Comparison of ENCODE assay signal across 2 cellular contexts in the genomic region with DNA sequence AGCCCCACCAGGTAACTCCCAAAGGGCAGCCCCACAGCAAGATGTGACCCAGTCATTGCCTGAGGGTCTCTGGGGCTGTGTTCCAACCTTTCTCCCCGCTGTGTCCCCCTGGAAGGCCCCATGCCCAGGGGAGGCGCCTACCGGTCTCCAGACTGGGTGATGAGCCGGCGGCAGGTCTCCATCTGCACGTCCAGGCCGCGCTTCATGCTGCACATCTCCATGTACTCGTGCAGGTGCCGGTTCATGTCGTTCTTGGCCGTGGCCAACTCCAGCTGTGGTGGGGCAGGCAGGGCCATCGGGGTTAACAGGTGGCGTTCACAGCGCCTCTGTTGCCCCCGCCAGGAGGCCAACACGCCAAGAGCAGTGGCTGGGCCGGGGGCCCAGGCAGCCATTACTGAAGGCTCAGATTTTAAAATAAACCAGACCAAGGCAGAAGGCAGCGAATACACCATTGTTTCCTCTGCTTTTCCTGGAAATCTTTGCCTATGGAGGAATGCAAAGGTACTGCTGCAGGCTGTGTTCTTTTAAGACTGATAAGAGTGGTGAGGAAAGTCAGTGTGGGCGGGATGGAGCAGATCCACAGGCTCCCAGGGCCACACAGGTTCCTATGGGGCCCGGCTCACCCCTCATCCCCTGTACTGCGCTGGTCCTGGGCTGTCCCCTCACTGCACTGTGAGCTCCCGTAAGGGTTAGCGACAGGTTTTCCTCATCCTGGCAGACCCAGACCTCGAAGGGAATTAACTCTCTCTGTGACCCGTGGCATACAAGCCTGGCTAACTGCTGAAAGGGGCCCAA.
TF ChIP-seq lines count a peak whose summit lies in the region.

No MANE protein-coding gene starts in this region.

TF ChIP-seq in WTC11, 78 proteins besides CTCF, POLR2A, EP300 and RAD21 (continued from another document):
- TF ChIP-seq, protein P1, sequence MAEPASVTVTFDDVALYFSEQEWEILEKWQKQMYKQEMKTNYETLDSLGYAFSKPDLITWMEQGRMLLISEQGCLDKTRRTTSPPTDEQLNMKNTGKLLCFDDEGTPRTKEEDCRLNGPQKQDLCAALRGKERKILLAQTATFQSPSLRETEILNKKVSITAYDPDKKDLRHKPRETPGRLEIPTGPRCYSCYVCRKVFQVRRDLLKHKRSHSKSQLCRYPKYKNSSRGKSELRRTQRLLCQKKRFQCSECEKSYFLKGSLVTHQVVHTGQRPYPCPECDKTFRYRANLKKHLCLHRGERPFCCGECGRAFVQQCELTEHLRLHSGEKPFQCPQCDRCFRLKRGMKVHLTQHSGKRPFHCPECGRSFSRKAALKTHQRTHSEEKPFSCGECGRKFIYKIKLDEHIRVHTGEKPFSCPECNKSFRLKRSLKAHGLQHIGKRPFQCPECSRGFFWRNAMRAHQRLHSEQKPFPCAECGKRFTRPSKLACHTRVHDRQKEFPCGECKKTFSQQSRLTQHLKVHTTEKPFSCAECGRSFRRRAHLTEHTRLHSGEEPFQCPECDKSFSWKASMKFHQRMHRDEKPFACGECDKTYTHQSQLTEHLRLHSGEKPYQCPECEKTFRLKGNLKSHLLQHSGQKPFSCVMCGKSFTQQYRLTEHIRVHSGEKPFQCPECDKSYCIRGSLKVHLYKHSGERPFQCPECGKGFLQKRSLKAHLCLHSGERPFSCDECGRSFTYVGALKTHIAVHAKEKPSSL (CRISPR knock-in tag; conservative IDR thresholded peaks at IDR 0.05), result no peak
- TF ChIP-seq, protein P2, sequence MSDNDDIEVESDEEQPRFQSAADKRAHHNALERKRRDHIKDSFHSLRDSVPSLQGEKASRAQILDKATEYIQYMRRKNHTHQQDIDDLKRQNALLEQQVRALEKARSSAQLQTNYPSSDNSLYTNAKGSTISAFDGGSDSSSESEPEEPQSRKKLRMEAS (CRISPR knock-in tag; IDR thresholded peaks at IDR 0.05), result no peak
- no peak for TF ChIP-seq TEAD4 (CRISPR knock-in tag; IDR thresholded peaks at IDR 0.05)

TF ChIP-seq in SK-N-SH treated with all-trans-retinoic acid at 6 μM for 48 hours, 23 proteins besides CTCF, POLR2A, EP300 and RAD21 (continued from another document):
- TF ChIP-seq, protein P3, sequence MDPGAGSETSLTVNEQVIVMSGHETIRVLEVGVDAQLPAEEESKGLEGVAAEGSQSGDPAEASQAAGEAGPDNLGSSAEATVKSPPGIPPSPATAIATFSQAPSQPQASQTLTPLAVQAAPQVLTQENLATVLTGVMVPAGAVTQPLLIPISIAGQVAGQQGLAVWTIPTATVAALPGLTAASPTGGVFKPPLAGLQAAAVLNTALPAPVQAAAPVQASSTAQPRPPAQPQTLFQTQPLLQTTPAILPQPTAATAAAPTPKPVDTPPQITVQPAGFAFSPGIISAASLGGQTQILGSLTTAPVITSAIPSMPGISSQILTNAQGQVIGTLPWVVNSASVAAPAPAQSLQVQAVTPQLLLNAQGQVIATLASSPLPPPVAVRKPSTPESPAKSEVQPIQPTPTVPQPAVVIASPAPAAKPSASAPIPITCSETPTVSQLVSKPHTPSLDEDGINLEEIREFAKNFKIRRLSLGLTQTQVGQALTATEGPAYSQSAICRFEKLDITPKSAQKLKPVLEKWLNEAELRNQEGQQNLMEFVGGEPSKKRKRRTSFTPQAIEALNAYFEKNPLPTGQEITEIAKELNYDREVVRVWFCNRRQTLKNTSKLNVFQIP (CRISPR knock-in tag; IDR thresholded peaks at IDR 0.05; ENCODE audit: borderline replicate concordance, low read depth), result no peak
- no peak for TF ChIP-seq ISL1 (CRISPR knock-in tag; IDR thresholded peaks at IDR 0.05)
- TF ChIP-seq, protein P4, sequence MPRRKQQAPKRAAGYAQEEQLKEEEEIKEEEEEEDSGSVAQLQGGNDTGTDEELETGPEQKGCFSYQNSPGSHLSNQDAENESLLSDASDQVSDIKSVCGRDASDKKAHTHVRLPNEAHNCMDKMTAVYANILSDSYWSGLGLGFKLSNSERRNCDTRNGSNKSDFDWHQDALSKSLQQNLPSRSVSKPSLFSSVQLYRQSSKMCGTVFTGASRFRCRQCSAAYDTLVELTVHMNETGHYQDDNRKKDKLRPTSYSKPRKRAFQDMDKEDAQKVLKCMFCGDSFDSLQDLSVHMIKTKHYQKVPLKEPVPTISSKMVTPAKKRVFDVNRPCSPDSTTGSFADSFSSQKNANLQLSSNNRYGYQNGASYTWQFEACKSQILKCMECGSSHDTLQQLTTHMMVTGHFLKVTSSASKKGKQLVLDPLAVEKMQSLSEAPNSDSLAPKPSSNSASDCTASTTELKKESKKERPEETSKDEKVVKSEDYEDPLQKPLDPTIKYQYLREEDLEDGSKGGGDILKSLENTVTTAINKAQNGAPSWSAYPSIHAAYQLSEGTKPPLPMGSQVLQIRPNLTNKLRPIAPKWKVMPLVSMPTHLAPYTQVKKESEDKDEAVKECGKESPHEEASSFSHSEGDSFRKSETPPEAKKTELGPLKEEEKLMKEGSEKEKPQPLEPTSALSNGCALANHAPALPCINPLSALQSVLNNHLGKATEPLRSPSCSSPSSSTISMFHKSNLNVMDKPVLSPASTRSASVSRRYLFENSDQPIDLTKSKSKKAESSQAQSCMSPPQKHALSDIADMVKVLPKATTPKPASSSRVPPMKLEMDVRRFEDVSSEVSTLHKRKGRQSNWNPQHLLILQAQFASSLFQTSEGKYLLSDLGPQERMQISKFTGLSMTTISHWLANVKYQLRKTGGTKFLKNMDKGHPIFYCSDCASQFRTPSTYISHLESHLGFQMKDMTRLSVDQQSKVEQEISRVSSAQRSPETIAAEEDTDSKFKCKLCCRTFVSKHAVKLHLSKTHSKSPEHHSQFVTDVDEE (CRISPR knock-in tag; IDR thresholded peaks at IDR 0.05), result no peak
- TF ChIP-seq ARNTL (CRISPR knock-in tag; IDR thresholded peaks at IDR 0.05; ENCODE audit: borderline replicate concordance, low read depth), result no peak
- TF ChIP-seq, protein P5, sequence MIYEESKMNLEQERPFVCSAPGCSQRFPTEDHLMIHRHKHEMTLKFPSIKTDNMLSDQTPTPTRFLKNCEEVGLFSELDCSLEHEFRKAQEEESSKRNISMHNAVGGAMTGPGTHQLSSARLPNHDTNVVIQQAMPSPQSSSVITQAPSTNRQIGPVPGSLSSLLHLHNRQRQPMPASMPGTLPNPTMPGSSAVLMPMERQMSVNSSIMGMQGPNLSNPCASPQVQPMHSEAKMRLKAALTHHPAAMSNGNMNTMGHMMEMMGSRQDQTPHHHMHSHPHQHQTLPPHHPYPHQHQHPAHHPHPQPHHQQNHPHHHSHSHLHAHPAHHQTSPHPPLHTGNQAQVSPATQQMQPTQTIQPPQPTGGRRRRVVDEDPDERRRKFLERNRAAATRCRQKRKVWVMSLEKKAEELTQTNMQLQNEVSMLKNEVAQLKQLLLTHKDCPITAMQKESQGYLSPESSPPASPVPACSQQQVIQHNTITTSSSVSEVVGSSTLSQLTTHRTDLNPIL (CRISPR knock-in tag; IDR thresholded peaks at IDR 0.05; ENCODE audit: low read depth), result no peak
- no peak for TF ChIP-seq CSDC2 (CRISPR knock-in tag; IDR thresholded peaks at IDR 0.05)
- no peak for TF ChIP-seq ZNF8 (CRISPR knock-in tag; IDR thresholded peaks at IDR 0.05)
- TF ChIP-seq OSR1 (CRISPR knock-in tag; IDR thresholded peaks at IDR 0.05), result no peak
TF ChIP-seq in SK-N-SH treated with all-trans-retinoic acid at 6 μM for 48 hours: peak in this region for 0.
